ENCODE assay signal across 10 cellular contexts in the genomic region with DNA sequence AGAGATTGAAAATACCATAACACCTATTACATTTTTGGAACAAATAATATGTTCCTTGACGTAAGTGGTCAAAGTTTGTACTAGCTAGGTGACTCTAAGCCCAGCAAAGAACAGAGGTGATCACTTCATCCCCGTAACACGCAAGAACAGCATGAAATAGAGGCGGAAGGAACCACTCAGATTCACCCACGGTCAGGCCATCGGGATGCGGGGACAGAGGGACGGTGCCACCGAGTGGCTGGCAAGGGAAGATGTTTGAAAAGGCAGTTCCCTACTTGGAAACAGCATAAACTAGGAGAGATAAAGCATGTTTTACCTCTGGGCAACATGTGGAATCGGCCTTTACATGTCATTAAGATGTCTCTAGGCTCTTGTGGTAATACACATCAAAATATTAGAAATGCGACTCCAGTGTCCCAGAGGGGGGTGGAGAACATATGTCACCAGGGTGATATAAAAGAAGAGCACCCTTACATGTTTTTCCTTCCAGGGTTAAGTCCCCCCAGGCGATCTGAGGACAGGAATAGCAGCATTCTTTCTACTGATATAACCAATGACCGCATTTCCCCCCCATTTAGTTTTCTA.
DNase-seq lines count a peak whose midpoint lies in the region; ATAC-seq and TF ChIP-seq lines count a peak whose summit lies in the region.
"Had no signal": no experiment of that assay in that cellular context is flagged by ENCODE, and none has a peak within 500 bp of the region (broad histone marks: within the 10 kb centered on the region; RNA-seq: fewer than 3 reads in every experiment).

No MANE protein-coding gene starts in this region.

- CTCF ChIA-PET in A673 (lab: Charles Lee): no interaction called here

- no peak for ATAC-seq in HG03196 (IDR thresholded peaks at IDR 0.05; ENCODE audit: unreplicated experiment)
- ATAC-seq in HG02763 (IDR thresholded peaks at IDR 0.05; ENCODE audit: unreplicated experiment): no peak

- in situ Hi-C loops in SK-MEL-5 (cut with HindIII; ENCODE audit: low pct_unique_long_range_greater_than_20kb, low sequenced_read_pairs): no loop called here

- no peaks in the 10 kb centered on the region for H3K9me3 ChIP-seq in A673 (ENCODE audit: low read depth, low read length, poor library complexity, severe bottlenecking)
- no peaks in the 10 kb centered on the region for H3K9me3 ChIP-seq in thyroid gland

- H3K27ac ChIP-seq in A673 (ENCODE audit: low read depth, low read length, poor library complexity, severe bottlenecking): no peak overlapping the region
- no peak overlapping the region for H3K27ac ChIP-seq in thyroid gland

- H3K36me3 ChIP-seq in A673 (ENCODE audit: insufficient read depth, low read length, poor library complexity, severe bottlenecking): no peaks in the 10 kb centered on the region
- no peaks in the 10 kb centered on the region for H3K36me3 ChIP-seq in thyroid gland

- no peak for TF ChIP-seq POLR2A in thyroid gland (IDR thresholded peaks at IDR 0.05)

- DNase-seq in A673 (ENCODE audit: low spot score) (peak; percentile 52), SK-MEL-5 (ENCODE audit: low read depth, low spot score) (peak; percentile 27), iPS-NIHi7 (ENCODE audit: extremely low spot score) (peak; percentile 77), T-helper 9 cell (no peak), thyroid gland (no peak)
- DNase-seq: activated CD4-positive, alpha-beta T cell treated with anti-CD3 and anti-CD28 coated beads, Interleukin-2, amount 10 ng/mL, durations not matched to agents 24 days and 14 days; NCI-H1092 had no signal

- H3K4me3 ChIP-seq in A673 (ENCODE audit: low read depth, low read length, poor library complexity, severe bottlenecking) (no peak overlapping the region), thyroid gland (replicated peaks in 1 of 3) (no peak overlapping the region)

- TF ChIP-seq CTCF in A673 (conservative IDR thresholded peaks at IDR 0.05; ENCODE audit: low read depth, low read length) (peak; percentile 59), GM12872 (IDR thresholded peaks at IDR 0.05; ENCODE audit: insufficient read depth, low read depth, low read length) (peak; percentile 33; the same call in 1 of the 3 replicates), thyroid gland (IDR thresholded peaks at IDR 0.05) (peak in 2 of 6 experiments; percentile 20 to 25)

- H3K27me3 ChIP-seq in A673 (replicated peaks; ENCODE audit: insufficient read depth, low read depth, low read length, poor library complexity): no peaks in the 10 kb centered on the region
- H3K27me3 ChIP-seq in thyroid gland: no peaks in the 10 kb centered on the region

- WGBS in thyroid gland, 2 donors: 77 to 85% methylated on average over 13 of the region's 13 CpGs

- POLR2A ChIA-PET in A673 (lab: Charles Lee; ENCODE audit: low non-redundant PET): no interaction called here

- intact Hi-C loops in A673 (cut with micrococcal nuclease; ENCODE audit: unreplicated experiment) (loop anchor here (5.0 kb wide), 1 partner anchor 508 kb away; no protein-coding TSS in a partner anchor), thyroid gland (cut with DNase I) (loop anchor here (10.0 kb wide), 1 partner anchor 485 kb away; no protein-coding TSS in a partner anchor)

- peaks cover 17% of the 10 kb centered on the region for H3K4me1 ChIP-seq in A673 (ENCODE audit: insufficient read depth, low read length, poor library complexity, severe bottlenecking)
- H3K4me1 ChIP-seq in thyroid gland: no peaks in the 10 kb centered on the region

- no TSS peak for BruUV-seq in A673 (replicated peaks; lab: Mats Ljungman, UMichigan)

Comparison
In these comparisons a context has a peak if more than half of its experiments do, and no peak if none do; other contexts are left out.
1. DNase-seq: peak in A673 (single experiment), SK-MEL-5 (single experiment) and iPS-NIHi7 (single experiment); none in T-helper 9 cell (single experiment) and thyroid gland (0 of 2).